In the genomic region with DNA sequence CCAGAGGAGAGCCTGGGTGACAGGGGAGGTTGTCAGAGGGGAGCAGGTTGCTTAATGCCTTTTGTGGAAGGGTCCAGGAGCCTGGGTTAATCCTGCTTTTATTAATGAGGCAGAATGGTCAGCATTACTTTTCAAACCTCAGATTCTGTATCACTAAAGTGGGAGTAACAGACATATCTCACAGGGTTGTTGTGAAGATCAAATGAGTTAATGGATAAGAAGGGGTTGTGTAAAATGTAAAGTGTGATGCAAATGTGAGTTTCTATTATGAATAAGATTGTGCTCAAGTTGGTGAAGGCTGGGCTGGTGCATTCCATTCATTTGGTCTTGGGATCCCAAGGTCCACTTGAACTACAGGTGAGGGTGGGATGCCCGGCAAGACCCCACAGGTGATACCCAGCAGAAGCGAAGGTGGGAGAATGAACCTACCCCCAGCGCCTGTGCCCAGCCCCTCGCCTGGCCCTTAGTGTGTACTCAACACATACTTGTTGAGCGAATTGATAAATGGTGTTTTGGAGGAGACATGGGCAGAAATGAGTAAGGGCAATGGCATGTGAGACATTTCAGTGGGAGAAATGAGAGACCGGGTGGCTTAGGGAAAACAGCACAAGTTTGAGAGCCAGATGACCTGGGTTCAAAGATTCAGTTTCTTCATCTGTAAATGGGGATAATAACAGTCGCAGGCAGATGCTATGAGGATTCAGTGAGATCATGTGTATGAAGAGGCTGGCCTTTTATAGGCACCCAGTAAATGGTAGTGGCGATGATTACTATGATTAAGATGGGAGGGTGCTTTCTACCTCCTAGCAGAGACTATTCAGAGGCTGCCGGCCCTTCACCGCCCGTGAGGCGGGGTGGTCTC, we compare ENCODE assay signal across 15 cellular contexts. TPM values are rescaled to one million over a fixed set of nuclear protein-coding genes. Genes with fewer than 3 reads are reported as not detected.
A peak's percentile ranks its signal among the peaks of the same experiment; 100 is the strongest.
DNase-seq lines count a peak whose midpoint lies in the region; ATAC-seq, FAIRE-seq and TF ChIP-seq lines count a peak whose summit lies in the region.
"Had no signal": no experiment of that assay in that cellular context is flagged by ENCODE, and none has a peak within 500 bp of the region (broad histone marks: within the 10 kb centered on the region; RNA-seq: fewer than 3 reads in every experiment).

No MANE protein-coding gene starts in this region.

- no peak for FAIRE-seq in A549 (lab: Jason Lieb, UNC)
- FAIRE-seq: GM19239 had no signal

- peak overlapping the region; percentile 55 for H3K4me2 ChIP-seq in A549

- no peak for TF ChIP-seq EP300 in A549 (IDR thresholded peaks at IDR 0.05)

- POLR2A ChIA-PET in A549 (lab: Yijun Ruan, JAX): no interaction called here

- no peak for TF ChIP-seq POLR2A in A549 (IDR thresholded peaks at IDR 0.05; ENCODE audit: low read length)

- DNase-seq in A549 (ENCODE audit: low read depth in 1 of 2, low spot score in 1 of 2): peak; percentile 50 to 52
- DNase-seq in HS-5 (ENCODE audit: low read depth): peak; percentile 69
- peak; percentile 91 for DNase-seq in amniotic epithelial cell (ENCODE audit: low read depth)
- DNase-seq in islet precursor cell: peak; percentile 76
- no peak for DNase-seq in NCI-H1105 (lab: John Stamatoyannopoulos, UW)
- no peak for DNase-seq in coronary artery (ENCODE audit: low spot score)
- DNase-seq: activated T-cell treated with anti-CD3 and anti-CD28 coated beads, Interleukin-2, amount 50 U/mL, for 1 hour; DMS79 treated with DMSO at 0.1 percent for 48 hours; NCI-H1105 treated with DMSO at 0.1 percent for 48 hours; NCI-H82; stimulated activated CD8-positive, alpha-beta memory T cell treated with anti-CD3 and anti-CD28 coated beads, Interleukin-4, amount 100 ng/mL, for 48 hours; SW 1271 had no signal

- no peak for TF ChIP-seq CTCF in A549 (IDR thresholded peaks at IDR 0.05)
- no peak for TF ChIP-seq CTCF in coronary artery (IDR thresholded peaks at IDR 0.05)

- peak in 1 of 2 experiments; percentile 28; a peak in 3 of 6 replicates for ATAC-seq in A549
- no peak for ATAC-seq in HG03097 (IDR thresholded peaks at IDR 0.05; ENCODE audit: low FRiP score, unreplicated experiment)
- no peak for ATAC-seq in GM19035 (IDR thresholded peaks at IDR 0.05; ENCODE audit: unreplicated experiment)

- no peak for TF ChIP-seq RAD21 in A549 (conservative IDR thresholded peaks at IDR 0.05 in 1 of 2, IDR thresholded peaks at IDR 0.05 in 1 of 2)

- H3K27ac ChIP-seq in A549 (peak overlapping the region; percentile 84 to 93), coronary artery (no peak overlapping the region)

- no peaks in the 10 kb centered on the region for H3K9me3 ChIP-seq in A549

- no peak overlapping the region for H3K4me3 ChIP-seq in A549
- H3K4me3 ChIP-seq in coronary artery: no peak overlapping the region

- H3K4me1 ChIP-seq in A549: peaks cover 82% of the 10 kb centered on the region

- CTCF ChIA-PET in A549 (lab: Yijun Ruan, JAX): interaction anchor here (1.0 kb wide), 1 partner anchor 145 kb away, joined by 3 read pairs; no protein-coding TSS in a partner anchor

- WGBS in A549 (ENCODE audit: missing lambda C conversion rate): 46% methylated on average over 11 of the region's 12 CpGs

TF ChIP-seq in A549, 52 proteins besides CTCF, POLR2A, EP300 and RAD21:
- TF ChIP-seq FOXS1 (CRISPR knock-in tag; IDR thresholded peaks at IDR 0.05) (no peak), SMC3 (IDR thresholded peaks at IDR 0.05) (no peak), USF2 (IDR thresholded peaks at IDR 0.05) (no peak), CHD4 (IDR thresholded peaks at IDR 0.05; ENCODE audit: borderline replicate concordance) (no peak), FOSL2 (IDR thresholded peaks at IDR 0.05) (no peak), FOSL2 (CRISPR knock-in tag; IDR thresholded peaks at IDR 0.05) (0 out of 2 replicates have a peak, but pooled peaks have one; percentile 10), ESRRA (IDR thresholded peaks at IDR 0.05; ENCODE audit: borderline replicate concordance, low read length) (no peak), CBX2 (IDR thresholded peaks at IDR 0.05; ENCODE audit: borderline replicate concordance, low read depth) (no peak)
- TF ChIP-seq, protein P1, sequence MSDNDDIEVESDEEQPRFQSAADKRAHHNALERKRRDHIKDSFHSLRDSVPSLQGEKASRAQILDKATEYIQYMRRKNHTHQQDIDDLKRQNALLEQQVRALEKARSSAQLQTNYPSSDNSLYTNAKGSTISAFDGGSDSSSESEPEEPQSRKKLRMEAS (IDR thresholded peaks at IDR 0.05): 0 out of 2 replicates have a peak, but pooled peaks have one; percentile 19
- TF ChIP-seq, protein P2, sequence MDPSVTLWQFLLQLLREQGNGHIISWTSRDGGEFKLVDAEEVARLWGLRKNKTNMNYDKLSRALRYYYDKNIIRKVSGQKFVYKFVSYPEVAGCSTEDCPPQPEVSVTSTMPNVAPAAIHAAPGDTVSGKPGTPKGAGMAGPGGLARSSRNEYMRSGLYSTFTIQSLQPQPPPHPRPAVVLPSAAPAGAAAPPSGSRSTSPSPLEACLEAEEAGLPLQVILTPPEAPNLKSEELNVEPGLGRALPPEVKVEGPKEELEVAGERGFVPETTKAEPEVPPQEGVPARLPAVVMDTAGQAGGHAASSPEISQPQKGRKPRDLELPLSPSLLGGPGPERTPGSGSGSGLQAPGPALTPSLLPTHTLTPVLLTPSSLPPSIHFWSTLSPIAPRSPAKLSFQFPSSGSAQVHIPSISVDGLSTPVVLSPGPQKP (IDR thresholded peaks at IDR 0.05; ENCODE audit: low read depth, low read length): no peak

RNA-seq across cellular contexts. Expression of gene SLC26A9, which starts 6.2 kb away (rescaled TPM):
- polyA plus RNA-seq in A549 (2011; rRNA removed) (0.98 and 1.1 TPM in 2 replicates), A549 (2017; fragmentation: RNase III; extraction: RNeasy Plus Mini Kit Qiagen cat#74134 plus additional on column Dnase treatment) (0.14 to 0.18 TPM (median 0.16 TPM) in 3 replicates)
- 0.19 and 0.30 TPM in 2 replicates for polyA plus RNA-seq in A549 (2012; cell fraction: cytosol; rRNA removed)
- 0.50 and 0.76 TPM in 2 replicates for polyA plus RNA-seq in A549 (2012; cell fraction: nucleus; rRNA removed)
- polyA minus RNA-seq in A549 (2011; rRNA and poly(A)+ RNA removed): 1.1 and 1.3 TPM in 2 replicates

Comparison
In these comparisons a context has a peak if more than half of its experiments do, and no peak if none do; other contexts are left out.
1. DNase-seq: peak in A549 (2 of 2), HS-5 (single experiment), amniotic epithelial cell (single experiment) and islet precursor cell (single experiment); none in NCI-H1105 (single experiment) and coronary artery (single experiment).
2. H3K27ac ChIP-seq: peak in A549 (2 of 2); none in coronary artery (0 of 2).